In genomic region chr3:47513125-47513929, GRCh38 we compare ENCODE assay signal across 8 cellular contexts. TPM values are rescaled to one million over a fixed set of nuclear protein-coding genes. Genes with fewer than 3 reads are reported as not detected.
DNase-seq lines count a peak whose midpoint lies in the region; ATAC-seq, FAIRE-seq and TF ChIP-seq lines count a peak whose summit lies in the region.

Gene ELP6, minus strand, starts transcription at chr3:47513712. Its CDS starts 122 bp downstream, at chr3:47513590.

- WGBS in adipose tissue, 3 donors = 0% methylated on average over 71 of the region's 71 CpGs

- H3K27me3 Mint-ChIP-seq in T-cell (no peaks in the 10 kb centered on the region), type B pancreatic cell (no peaks in the 10 kb centered on the region)

- TF ChIP-seq CTCF in type B pancreatic cell (conservative IDR thresholded peaks at IDR 0.05) = peak; percentile 67

- H3K4me3 Mint-ChIP-seq in T-cell (peak within 1 kb of the TSS; percentile 95 to 96 (median 96)), type B pancreatic cell (peak within 1 kb of the TSS; percentile 99)

- POLR2A ChIA-PET in T-cell (lab: Charles Lee) = interaction anchor here in 1 of 2 donors (0.5 to 0.7 kb wide), 2 partner anchors 32 to 275 kb away, joined by 3 to 4 read pairs; no protein-coding TSS in a partner anchor

- DNase-seq in GM12892 (ENCODE audit: insufficient read length) (peak; percentile 92), NCI-H1436 treated with DMSO at 0.1 percent for 48 hours (lab: John Stamatoyannopoulos, UW) (peak; percentile 55), T-cell (peak; percentile 93 to 98 (median 97)), cardiac septum (ENCODE audit: low spot score) (peak; percentile 98), pons (ENCODE audit: low spot score) (peak; percentile 93), type B pancreatic cell (ENCODE audit: extremely low spot score, unreplicated experiment) (peak; percentile 97)

- peak; percentile 96 for ATAC-seq in HG02852 (IDR thresholded peaks at IDR 0.05; ENCODE audit: unreplicated experiment)
- ATAC-seq in T-cell (replicated peaks in 1 of 4) = peak; percentile 94 to 96 (median 94)

- peak; percentile 99 for FAIRE-seq in GM12892 (lab: Jason Lieb, UNC)

- peak; percentile 91 for TF ChIP-seq POLR2A in GM12892 (IDR thresholded peaks at IDR 0.05; ENCODE audit: low read depth, low read length)

- H3K4me1 Mint-ChIP-seq in T-cell = peaks cover 17 to 24% (median 22%) of the 10 kb centered on the region in 3 donors
- peaks cover 15% of the 10 kb centered on the region for H3K4me1 Mint-ChIP-seq in type B pancreatic cell (ENCODE audit: unreplicated experiment)

- H3K36me3 Mint-ChIP-seq in T-cell = peaks cover 9% of the 10 kb centered on the region
- no peaks in the 10 kb centered on the region for H3K36me3 Mint-ChIP-seq in type B pancreatic cell

- no peak within 1 kb of the TSS for H3K27ac ChIP-seq in adipose tissue (ENCODE audit: low read depth, low read length)

- H3K9me3 Mint-ChIP-seq in T-cell (no peaks in the 10 kb centered on the region), type B pancreatic cell (no peaks in the 10 kb centered on the region)

- H3K27ac Mint-ChIP-seq in T-cell (peak within 1 kb of the TSS; percentile 99), type B pancreatic cell (peak within 1 kb of the TSS; percentile 96)

- CTCF ChIA-PET in T-cell (lab: Charles Lee) = interaction anchor here in 1 of 2 donors (0.9 kb wide), 1 partner anchor 92 kb away, joined by 3 read pairs; no protein-coding TSS in a partner anchor

- intact Hi-C loops in cardiac septum (cut with DNase I) = loop anchor here (5.0 to 10.0 kb wide), 2 partner anchors 289 to 641 kb away; partner anchors contain the start of gene DHX30

RNA-seq across cellular contexts. Expression of gene ELP6, which starts in this region (rescaled TPM):
- polyA plus RNA-seq in GM12892 (2012; ENCODE audit: missing spikeins) = 33.0 TPM
- 10 to 100 TPM; 22.3 to 31.4 (median 27.2) TPM for total RNA-seq in T-cell
- 10 to 100 TPM; 17.8 to 31.9 (median 22.4) TPM for polyA plus RNA-seq in adipose tissue
- total RNA-seq in cardiac septum = 15.8 TPM
- total RNA-seq in type B pancreatic cell (ENCODE audit: low replicate concordance) = 25.1 and 51.3 TPM in 2 replicates
